ENCODE assay signal across 7 cellular contexts in genomic region chr10:103417148-103417469, GRCh38. TPM values are rescaled to one million over a fixed set of nuclear protein-coding genes. Genes with fewer than 3 reads are reported as not detected.
"Had no signal": no experiment of that assay in that cellular context is flagged by ENCODE, and none has a peak within 500 bp of the region (broad histone marks: within the 10 kb centered on the region; RNA-seq: fewer than 3 reads in every experiment).

No MANE protein-coding gene starts in this region.

RNA-seq across cellular contexts. Expression of gene CALHM2, which starts 35.1 kb away (rescaled TPM):
- total RNA-seq: HepG2, HT1080, SJSA1 had no signal

RNA-seq across cellular contexts. Expression of gene CALHM1, which starts 41.6 kb away (rescaled TPM):
- total RNA-seq: HT1080, IMR-90, M059J, PC-3, Right ventricle myocardium superior, SJSA1 had no signal
- polyA plus RNA-seq: HepG2, IMR-90 had no signal
